30 cellular contexts compared by ENCODE assay signal in the genomic region with DNA sequence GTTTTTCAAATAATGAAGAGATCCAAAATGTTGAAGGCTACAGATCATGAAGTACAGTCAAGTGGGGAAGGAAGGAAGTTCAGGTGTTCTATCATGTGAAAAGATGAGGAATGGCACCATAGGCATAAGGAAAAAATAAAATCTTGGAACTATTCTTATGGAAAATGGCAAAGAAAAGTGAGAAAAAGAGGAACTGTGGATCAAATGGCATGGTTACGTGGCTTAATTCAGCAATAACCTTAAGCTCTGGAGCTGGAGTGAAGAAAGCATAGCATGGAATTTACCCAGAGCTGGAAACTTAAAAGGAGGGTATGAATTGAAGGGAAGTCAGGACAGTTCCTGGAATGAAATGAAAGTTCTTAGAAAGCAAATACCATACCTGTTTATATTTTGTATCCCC. TPM values are rescaled to one million over a fixed set of nuclear protein-coding genes. Genes with fewer than 3 reads are reported as not detected.
"Had no signal": no experiment of that assay in that cellular context is flagged by ENCODE, and none has a peak within 500 bp of the region (broad histone marks: within the 10 kb centered on the region; RNA-seq: fewer than 3 reads in every experiment).

No MANE protein-coding gene starts in this region.

- H3K27ac ChIP-seq: adrenal gland, body of pancreas, brain microvascular endothelial cell, breast epithelium, WERI-Rb-1 had no signal

- DNase-seq: activated CD4-positive, alpha-beta memory T cell treated with anti-CD3 and anti-CD28 coated beads, Interleukin-2, amount 10 ng/mL, durations not matched to agents 7 days and 5 days; activated CD4-positive, alpha-beta T cell treated with anti-CD3 and anti-CD28 coated beads for 1 hour; activated CD4-positive, alpha-beta T cell treated with anti-CD3 and anti-CD28 coated beads for 36 hours; activated CD4-positive, alpha-beta T cell treated with anti-CD3 and anti-CD28 coated beads for 48 hours; activated CD4-positive, alpha-beta T cell treated with anti-CD3 and anti-CD28 coated beads, Interleukin-2, amount 10 ng/mL, durations not matched to agents 7 days and 5 days; activated CD4-positive, alpha-beta T cell treated with anti-CD3 and anti-CD28 coated beads, Interleukin-2, amount 50 U/mL, for 48 hours; activated CD4-positive, CD25-positive, alpha-beta regulatory T cell; activated CD8-positive, alpha-beta memory T cell treated with anti-CD3 and anti-CD28 coated beads for 24 hours; activated CD8-positive, alpha-beta memory T cell treated with anti-CD3 and anti-CD28 coated beads, Interleukin-2, amount 10 ng/mL, durations not matched to agents 7 days and 5 days; activated CD8-positive, alpha-beta T cell treated with anti-CD3 and anti-CD28 coated beads, Interleukin-2, amount 10 ng/mL, durations not matched to agents 7 days and 5 days; activated effector memory CD4-positive, alpha-beta T cell treated with anti-CD3 and anti-CD28 coated beads, Interleukin-2, amount 50 U/mL, for 16 hours; activated gamma-delta T cell treated with Interleukin-2 at 50 U/mL for 16 hours; activated naive CD4-positive, alpha-beta T cell; activated naive CD4-positive, alpha-beta T cell treated with anti-CD3 and anti-CD28 coated beads for 36 hours; activated naive CD4-positive, alpha-beta T cell treated with anti-CD3 and anti-CD28 coated beads, Interleukin-2, amount 50 U/mL, for 16 hours; activated naive CD8-positive, alpha-beta T cell treated with anti-CD3 and anti-CD28 coated beads for 36 hours; activated T-cell treated with anti-CD3 and anti-CD28 coated beads for 4 hours; activated T-cell treated with anti-CD3 and anti-CD28 coated beads, Interleukin-2, amount 50 U/mL, for 1 hour; activated T-cell treated with anti-CD3 and anti-CD28 coated beads, Interleukin-2, amount 50 U/mL, for 4 hours; activated T-cell treated with anti-CD3 and anti-CD28 coated beads, Interleukin-2, amount 50 U/mL, for 72 hours; adrenal gland; amniotic stem cell; aorta; body of pancreas; brain microvascular endothelial cell; central memory CD4-positive, alpha-beta T cell; T-helper 2 cell; T-helper 9 cell; WERI-Rb-1 had no signal

- H3K27me3 ChIP-seq: adrenal gland, body of pancreas, brain microvascular endothelial cell, breast epithelium had no signal

- H3K4me3 ChIP-seq: adrenal gland, body of pancreas, breast epithelium had no signal

- H3K9me3 ChIP-seq: adrenal gland, body of pancreas, breast epithelium had no signal

- H3K4me1 ChIP-seq: body of pancreas, breast epithelium had no signal

- H3K36me3 ChIP-seq: adrenal gland, brain microvascular endothelial cell, breast epithelium had no signal

RNA-seq across cellular contexts. Expression of gene ISL2, which starts 39.7 kb away (rescaled TPM):
- polyA plus RNA-seq: aorta had no signal
